14 cellular contexts compared by ENCODE assay signal in the genomic region with DNA sequence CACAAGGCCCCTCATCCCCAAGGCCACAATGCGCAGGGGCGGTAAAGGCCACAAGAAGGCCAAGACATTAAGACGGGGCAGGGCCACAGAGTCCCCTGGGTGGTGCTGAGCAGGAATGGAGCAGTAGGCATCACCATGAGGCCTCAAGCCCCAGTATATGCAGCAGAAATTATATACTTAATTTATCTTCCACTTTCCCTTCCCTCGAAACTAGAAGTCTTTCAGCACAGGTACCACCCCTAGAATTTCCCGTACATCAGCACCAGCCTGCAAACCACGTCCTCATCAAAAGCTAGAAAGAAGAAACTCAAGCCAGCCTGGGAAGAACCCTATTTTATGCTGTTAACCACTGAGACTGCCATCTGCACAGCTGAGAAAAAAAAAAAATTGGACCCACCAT.
DNase-seq lines count a peak whose midpoint lies in the region; ATAC-seq and TF ChIP-seq lines count a peak whose summit lies in the region.
"Had no signal": no experiment of that assay in that cellular context is flagged by ENCODE, and none has a peak within 500 bp of the region (broad histone marks: within the 10 kb centered on the region; RNA-seq: fewer than 3 reads in every experiment).

No MANE protein-coding gene starts in this region.

- no peak overlapping the region for H3K4me3 ChIP-seq in hepatocyte
- H3K4me3 ChIP-seq: tibial nerve had no signal

- ATAC-seq in GM18519 (IDR thresholded peaks at IDR 0.05; ENCODE audit: low FRiP score, unreplicated experiment) (peak; percentile 50), GM21360 (IDR thresholded peaks at IDR 0.05; ENCODE audit: unreplicated experiment) (peak; percentile 65), HG03060 (IDR thresholded peaks at IDR 0.05; ENCODE audit: low read depth, unreplicated experiment) (peak; percentile 41)
- peak; percentile 41 for ATAC-seq in activated T-helper 17 cell treated with anti-CD3 and anti-CD28 coated beads, Interleukin-2, amount 50 U/mL, for 72 hours (replicated peaks)
- ATAC-seq: CD8-positive, alpha-beta T cell had no signal

- no peak overlapping the region for H3K4me3 Mint-ChIP-seq in activated T-helper 17 cell treated with anti-CD3 and anti-CD28 coated beads, Interleukin-2, amount 50 U/mL, for 72 hours
- H3K4me3 Mint-ChIP-seq: activated CD4-positive, alpha-beta T cell treated with anti-CD3 and anti-CD28 coated beads, Interleukin-2, amount 10 ng/mL, durations not matched to agents 7 days and 5 days; CD8-positive, alpha-beta T cell; neural crest cell had no signal

- peaks cover 8% of the 10 kb centered on the region for H3K4me1 Mint-ChIP-seq in activated T-helper 17 cell treated with anti-CD3 and anti-CD28 coated beads, Interleukin-2, amount 50 U/mL, for 72 hours

- no peak overlapping the region for H3K27ac ChIP-seq in hepatocyte
- H3K27ac ChIP-seq: tibial nerve had no signal

- H3K27me3 Mint-ChIP-seq in activated T-helper 17 cell treated with anti-CD3 and anti-CD28 coated beads, Interleukin-2, amount 50 U/mL, for 72 hours, result no peaks in the 10 kb centered on the region
- H3K27me3 Mint-ChIP-seq: activated CD4-positive, alpha-beta T cell treated with anti-CD3 and anti-CD28 coated beads, Interleukin-2, amount 10 ng/mL, durations not matched to agents 7 days and 5 days had no signal

- H3K9me2 ChIP-seq in hepatocyte (replicated peaks; ENCODE audit: insufficient read depth), result no peaks in the 10 kb centered on the region

- DNase-seq in SKM-1 (lab: John Stamatoyannopoulos, UW; ENCODE audit: unreplicated experiment) (no peak), hepatocyte (ENCODE audit: low spot score) (no peak), SW 1271 (lab: John Stamatoyannopoulos, UW) (no peak), DMS153 (lab: John Stamatoyannopoulos, UW) (no peak)
- DNase-seq: activated CD4-positive, alpha-beta T cell treated with anti-CD3 and anti-CD28 coated beads, Interleukin-2, amount 10 ng/mL, durations not matched to agents 7 days and 5 days; CD8-positive, alpha-beta T cell; effector CD8-positive, alpha-beta T cell; NCI-H2081 treated with DMSO at 0.1 percent for 48 hours had no signal

- H3K36me3 Mint-ChIP-seq in activated T-helper 17 cell treated with anti-CD3 and anti-CD28 coated beads, Interleukin-2, amount 50 U/mL, for 72 hours (ENCODE audit: low read depth), result no peaks in the 10 kb centered on the region
- H3K36me3 Mint-ChIP-seq: CD8-positive, alpha-beta T cell had no signal

- H3K27me3 ChIP-seq in hepatocyte, result no peaks in the 10 kb centered on the region
- H3K27me3 ChIP-seq: tibial nerve had no signal

- 94% methylated on average over 6 of the region's 6 CpGs for WGBS in hepatocyte (ENCODE audit: low lambda C conversion rate, missing lambda C conversion rate)

- H3K4me2 ChIP-seq in hepatocyte, result no peak overlapping the region

- H3K9me3 Mint-ChIP-seq in activated T-helper 17 cell treated with anti-CD3 and anti-CD28 coated beads, Interleukin-2, amount 50 U/mL, for 72 hours, result peaks cover 5% of the 10 kb centered on the region
- H3K9me3 Mint-ChIP-seq: CD8-positive, alpha-beta T cell; neural crest cell had no signal

- H3K4me1 ChIP-seq in hepatocyte (ENCODE audit: insufficient read depth), result no peaks in the 10 kb centered on the region

- H3K79me2 ChIP-seq in hepatocyte, result no peaks in the 10 kb centered on the region

- H3K36me3 ChIP-seq in hepatocyte (replicated peaks; ENCODE audit: insufficient read depth, low read depth), result no peaks in the 10 kb centered on the region
- H3K36me3 ChIP-seq: tibial nerve had no signal

- H3K27ac Mint-ChIP-seq in activated T-helper 17 cell treated with anti-CD3 and anti-CD28 coated beads, Interleukin-2, amount 50 U/mL, for 72 hours, result no peak overlapping the region
- H3K27ac Mint-ChIP-seq: activated CD4-positive, alpha-beta T cell treated with anti-CD3 and anti-CD28 coated beads, Interleukin-2, amount 10 ng/mL, durations not matched to agents 7 days and 5 days; CD8-positive, alpha-beta T cell had no signal

- TF ChIP-seq CTCF in hepatocyte (IDR thresholded peaks at IDR 0.05; ENCODE audit: poor library complexity), result no peak

- no peak overlapping the region for H2AFZ ChIP-seq in hepatocyte

- H3K9me3 ChIP-seq in hepatocyte (ENCODE audit: low read depth), result no peaks in the 10 kb centered on the region
- H3K9me3 ChIP-seq: tibial nerve had no signal

- no peaks in the 10 kb centered on the region for H4K20me1 ChIP-seq in hepatocyte (ENCODE audit: insufficient read depth, poor library complexity, severe bottlenecking)
